In genomic region chr7:4764402-4765007, GRCh38 we compare ENCODE assay signal across 1 cellular context.
TF ChIP-seq lines count a peak whose summit lies in the region.

No MANE protein-coding gene starts in this region.

TF ChIP-seq in GM12878, 131 proteins besides CTCF, POLR2A, EP300 and RAD21:
- TF ChIP-seq PBX3 (IDR thresholded peaks at IDR 0.05; ENCODE audit: insufficient replicate concordance, low read depth, low read length): no peak
- no peak for TF ChIP-seq ZNF384 (IDR thresholded peaks at IDR 0.05; ENCODE audit: borderline replicate concordance, low read depth, low read length)
- TF ChIP-seq IRF4 (IDR thresholded peaks at IDR 0.05; ENCODE audit: low read depth, low read length): no peak
- no peak for TF ChIP-seq TCF12 (IDR thresholded peaks at IDR 0.05; ENCODE audit: low read depth, low read length)
- no peak for TF ChIP-seq CREB1 (IDR thresholded peaks at IDR 0.05; ENCODE audit: low read depth)
- no peak for TF ChIP-seq RAD51 (IDR thresholded peaks at IDR 0.05)
- TF ChIP-seq RELA (IDR thresholded peaks at IDR 0.05; ENCODE audit: borderline replicate concordance, partially characterized antibody): no peak
- no peak for TF ChIP-seq E2F8 (IDR thresholded peaks at IDR 0.05; ENCODE audit: low read depth, partially characterized antibody)
- TF ChIP-seq GATAD2B (conservative IDR thresholded peaks at IDR 0.05; ENCODE audit: low read depth): no peak
- TF ChIP-seq PRDM15 (CRISPR knock-in tag; IDR thresholded peaks at IDR 0.05): no peak
- no peak for TF ChIP-seq TCF7 (IDR thresholded peaks at IDR 0.05; ENCODE audit: borderline replicate concordance)
- no peak for TF ChIP-seq SMARCA5 (IDR thresholded peaks at IDR 0.05)
- TF ChIP-seq HDAC6 (IDR thresholded peaks at IDR 0.05; ENCODE audit: unreplicated experiment): no peak
- no peak for TF ChIP-seq MXI1 (IDR thresholded peaks at IDR 0.05; ENCODE audit: low read depth, low read length)
- TF ChIP-seq DPF2 (IDR thresholded peaks at IDR 0.05): no peak
- no peak for TF ChIP-seq ZNF274 (IDR thresholded peaks at IDR 0.05; ENCODE audit: insufficient read depth, insufficient read length)
- TF ChIP-seq CUX1 (IDR thresholded peaks at IDR 0.05; ENCODE audit: insufficient replicate concordance, low read depth, low read length): no peak
- no peak for TF ChIP-seq TARDBP (IDR thresholded peaks at IDR 0.05; ENCODE audit: borderline replicate concordance)
- TF ChIP-seq PML (IDR thresholded peaks at IDR 0.05; ENCODE audit: low read length): no peak
